In genomic region chr20:11849976-11850670, GRCh38 we compare ENCODE assay signal across 16 cellular contexts.
DNase-seq lines count a peak whose midpoint lies in the region; ATAC-seq and TF ChIP-seq lines count a peak whose summit lies in the region.
"Had no signal": no experiment of that assay in that cellular context is flagged by ENCODE, and none has a peak within 500 bp of the region (broad histone marks: within the 10 kb centered on the region; RNA-seq: fewer than 3 reads in every experiment).

No MANE protein-coding gene starts in this region.

- H2AFZ ChIP-seq in H9 (ENCODE audit: low read length) = no peak overlapping the region
- H2AFZ ChIP-seq in mammary epithelial cell (ENCODE audit: low read depth, low read length) = no peak overlapping the region
- H2AFZ ChIP-seq in osteoblast (ENCODE audit: low read length) = no peak overlapping the region

- no peak for TF ChIP-seq POLR2A in NB4 (IDR thresholded peaks at IDR 0.05; ENCODE audit: extremely low read depth, insufficient read length)

- no peaks in the 10 kb centered on the region for H3K9me3 ChIP-seq in H9 (ENCODE audit: control insufficient read depth, low read depth, low read length)
- H3K9me3 ChIP-seq in mammary epithelial cell (replicated peaks; ENCODE audit: insufficient read depth, low read length) = no peaks in the 10 kb centered on the region
- no peaks in the 10 kb centered on the region for H3K9me3 ChIP-seq in osteoblast (ENCODE audit: low read depth, low read length)
- H3K9me3 ChIP-seq: neutrophil, stomach had no signal

- H2BK12ac ChIP-seq in H9 (ENCODE audit: insufficient read length, low read depth, low read length) = no peak overlapping the region

- no peaks in the 10 kb centered on the region for H3K79me1 ChIP-seq in H9 (ENCODE audit: insufficient read depth, low read depth, low read length, poor library complexity, severe bottlenecking)

- no peak overlapping the region for H2AK5ac ChIP-seq in H9 (ENCODE audit: insufficient read length, low read length)

- TF ChIP-seq CTCF in H9 (conservative IDR thresholded peaks at IDR 0.05) (no peak), NB4 (IDR thresholded peaks at IDR 0.05; ENCODE audit: low read depth, low read length) (no peak), mammary epithelial cell (conservative IDR thresholded peaks at IDR 0.05 in 1 of 2, IDR thresholded peaks at IDR 0.05 in 1 of 2; ENCODE audit: extremely low read depth in 1 of 2, insufficient read depth in 1 of 2, low read depth in 1 of 2, low read length in 2 of 2) (no peak), osteoblast (IDR thresholded peaks at IDR 0.05; ENCODE audit: extremely low read depth, low read depth, low read length) (no peak)

- H2BK5ac ChIP-seq in H9 (ENCODE audit: insufficient read length, low read length) = no peak overlapping the region

- no peaks in the 10 kb centered on the region for H3K23me2 ChIP-seq in H9 (ENCODE audit: insufficient read length, low read depth, low read length, poor library complexity, severe bottlenecking)

- no peaks in the 10 kb centered on the region for H4K20me1 ChIP-seq in H9 (ENCODE audit: control insufficient read depth, insufficient read depth, insufficient read length)
- no peaks in the 10 kb centered on the region for H4K20me1 ChIP-seq in mammary epithelial cell (ENCODE audit: insufficient read depth, low read length)
- no peaks in the 10 kb centered on the region for H4K20me1 ChIP-seq in osteoblast (ENCODE audit: insufficient read depth, low read length)

- intact Hi-C loops in mammary epithelial cell (cut with micrococcal nuclease) = loop anchor here (2.0 to 5.0 kb wide), 2 partner anchors 67 to 173 kb away; partner anchors contain the start of gene BTBD3

- dilution Hi-C loops in mammary epithelial cell (cut with HindIII; ENCODE audit: low sequenced_read_pairs) = no loop called here

- in situ Hi-C loops in mammary epithelial cell (cut with MboI; ENCODE audit: low sequenced_read_pairs in 2 of 2) = no loop called here

- no CpG with 5 or more reads among the region's 5 CpGs for WGBS in H9 (ENCODE audit: extremely low coverage, insufficient read length, low lambda C conversion rate)
- WGBS in mammary epithelial cell (ENCODE audit: low coverage, missing lambda C conversion rate) = 6% methylated on average over 5 of the region's 5 CpGs

- DNase-seq in H9 = no peak
- DNase-seq in NB4 (ENCODE audit: low read depth) = peak; percentile 76
- DNase-seq in mammary epithelial cell = peak; percentile 93
- DNase-seq in osteoblast (ENCODE audit: insufficient read length, low spot score, missing footprints) = no peak
- DNase-seq in kidney glomerular epithelial cell (lab: John Stamatoyannopoulos, UW) = no peak
- no peak for DNase-seq in stimulated activated naive CD4-positive, alpha-beta T cell treated with Interleukin-2 at 50 U/mL for 16 hours (lab: John Stamatoyannopoulos, UW)
- DNase-seq: activated B cell treated with CpG ODN at 0.5 μM for 24 hours; Calu3; NCI-H187 treated with DMSO at 0.1 percent for 48 hours; SIG-M5; stimulated activated CD4-positive, alpha-beta T cell treated with anti-CD3 and anti-CD28 coated beads, Interleukin-1b, Interleukin-23, amount 100 ng/mL, for 48 hours; stomach had no signal

- H3K4me3 ChIP-seq in NB4 (ENCODE audit: low read depth, low read length) (no peak overlapping the region), mammary epithelial cell (replicated peaks in 1 of 3; ENCODE audit: insufficient read depth in 1 of 3, low read depth in 2 of 3, low read length in 3 of 3) (peak overlapping the region in 2 of 3 experiments; percentile 39 to 41), osteoblast (ENCODE audit: insufficient read depth, low read length) (no peak overlapping the region)
- H3K4me3 ChIP-seq: cardiac muscle cell, stomach had no signal

- H3K14ac ChIP-seq in H9 (ENCODE audit: insufficient read depth, low read length) = no peak overlapping the region

- no peak overlapping the region for H4K8ac ChIP-seq in H9 (replicated peaks; ENCODE audit: insufficient read length, low read depth, low read length)

- no peak overlapping the region for H4K5ac ChIP-seq in H9 (ENCODE audit: insufficient read length, low read depth, low read length)

- H3K4me3 Mint-ChIP-seq in H9 = no peak overlapping the region
- H3K4me3 Mint-ChIP-seq: activated B cell treated with CpG ODN at 0.5 μM for 24 hours had no signal

- H3K79me2 ChIP-seq in H9 (ENCODE audit: insufficient read depth, low read length) (no peaks in the 10 kb centered on the region), mammary epithelial cell (ENCODE audit: insufficient read depth, low read length) (no peaks in the 10 kb centered on the region), osteoblast (ENCODE audit: insufficient read depth, low read length) (no peaks in the 10 kb centered on the region)

- H3K9ac ChIP-seq in H9 (ENCODE audit: extremely low read depth, insufficient read length, low read length) (no peak overlapping the region), mammary epithelial cell (ENCODE audit: insufficient read depth, low read length) (peak overlapping the region; percentile 32)

- H4K91ac ChIP-seq in H9 (ENCODE audit: insufficient read length, low read depth, low read length) = no peak overlapping the region

- H3K9me3 Mint-ChIP-seq in H9 = no peaks in the 10 kb centered on the region; a peak in 1 of 5 replicates

- no peak overlapping the region for H3K4me2 ChIP-seq in H9 (ENCODE audit: insufficient read depth, insufficient read length, low read length)
- H3K4me2 ChIP-seq in mammary epithelial cell (ENCODE audit: insufficient read depth, low read depth, low read length) = peak overlapping the region; percentile 84
- H3K4me2 ChIP-seq in osteoblast (ENCODE audit: insufficient read depth, low read length) = peak overlapping the region; percentile 48

- no peak overlapping the region for H2BK120ac ChIP-seq in H9 (ENCODE audit: low read depth, low read length, poor library complexity, severe bottlenecking)

- CTCF ChIA-PET in mammary epithelial cell (lab: Charles Lee; ENCODE audit: low non-redundant PET) = interaction anchor here (0.6 kb wide), 1 partner anchor 28 kb away, joined by 3 read pairs; no protein-coding TSS in a partner anchor

- no peaks in the 10 kb centered on the region for H3K4me1 ChIP-seq in H9 (ENCODE audit: insufficient read depth, low read length)
- peaks cover 43% of the 10 kb centered on the region for H3K4me1 ChIP-seq in mammary epithelial cell (ENCODE audit: insufficient read depth, low read length)
- H3K4me1 ChIP-seq in osteoblast (ENCODE audit: insufficient read depth, low read length) = peaks cover 42% of the 10 kb centered on the region

- H3K27ac ChIP-seq in H9 (ENCODE audit: insufficient read length, low read depth, low read length) (no peak overlapping the region), mammary epithelial cell (ENCODE audit: insufficient read depth, low read depth, low read length) (peak overlapping the region; percentile 89), osteoblast (ENCODE audit: low read depth, low read length) (peak overlapping the region; percentile 25)
- H3K27ac ChIP-seq: cardiac muscle cell, neutrophil, stomach had no signal

- H3T11ph ChIP-seq in H9 (ENCODE audit: low read length) = no peak overlapping the region

- no peaks in the 10 kb centered on the region for H3K27me3 Mint-ChIP-seq in H9 (ENCODE audit: low read depth)
- H3K27me3 Mint-ChIP-seq: activated B cell treated with CpG ODN at 0.5 μM for 24 hours had no signal

- H3K36me3 Mint-ChIP-seq in H9 (ENCODE audit: insufficient read depth in 1 of 3, low read depth in 3 of 3) = no peaks in the 10 kb centered on the region; a peak in 1 of 7 replicates

- H3K36me3 ChIP-seq in mammary epithelial cell (ENCODE audit: insufficient read depth, low read length) (no peaks in the 10 kb centered on the region), osteoblast (ENCODE audit: insufficient read depth, low read length) (no peaks in the 10 kb centered on the region)
- H3K36me3 ChIP-seq: cardiac muscle cell, neutrophil, stomach had no signal

- no peak overlapping the region; a peak in 1 of 7 replicates for H3K27ac Mint-ChIP-seq in H9
- H3K27ac Mint-ChIP-seq: activated B cell treated with CpG ODN at 0.5 μM for 24 hours had no signal

- H3K27me3 ChIP-seq in H9 (ENCODE audit: insufficient read depth, low read length) (no peaks in the 10 kb centered on the region), mammary epithelial cell (ENCODE audit: insufficient read depth, low read length) (no peaks in the 10 kb centered on the region), osteoblast (ENCODE audit: insufficient read depth, low read length) (no peaks in the 10 kb centered on the region)
- H3K27me3 ChIP-seq: cardiac muscle cell, neutrophil, stomach had no signal

- H3K23ac ChIP-seq in H9 (ENCODE audit: insufficient read length, low read depth, low read length) = no peak overlapping the region

- H2BK15ac ChIP-seq in H9 (ENCODE audit: low read depth, low read length) = no peak overlapping the region

- H3K18ac ChIP-seq in H9 (ENCODE audit: insufficient read length, low read depth, low read length) = no peak overlapping the region

- ATAC-seq in HG02970 (IDR thresholded peaks at IDR 0.05; ENCODE audit: low FRiP score, unreplicated experiment) (no peak), HG03354 (IDR thresholded peaks at IDR 0.05; ENCODE audit: poor library complexity, severe bottlenecking, unreplicated experiment) (no peak)

- peaks cover 23 to 25% of the 10 kb centered on the region in 2 experiments for H3K4me1 Mint-ChIP-seq in H9
- H3K4me1 Mint-ChIP-seq: activated B cell treated with CpG ODN at 0.5 μM for 24 hours had no signal

- BruUV-seq in mammary epithelial cell (replicated peaks; lab: Mats Ljungman, UMichigan) = no TSS peak

- H3K4ac ChIP-seq in H9 (ENCODE audit: low read depth, low read length) = no peak overlapping the region

- H2BK20ac ChIP-seq in H9 (ENCODE audit: low read depth, low read length, poor library complexity, severe bottlenecking) = peak overlapping the region; percentile 26

- H3K56ac ChIP-seq in H9 (ENCODE audit: insufficient read length, low read depth, low read length) = no peak overlapping the region

Comparison
In these comparisons a context has a peak if more than half of its experiments do, and no peak if none do; other contexts are left out.
1. DNase-seq: peak in NB4 (single experiment) and mammary epithelial cell (single experiment); none in H9 (single experiment), osteoblast (single experiment), kidney glomerular epithelial cell (single experiment) and stimulated activated naive CD4-positive, alpha-beta T cell treated with Interleukin-2 at 50 U/mL for 16 hours (single experiment).
2. H3K4me3 ChIP-seq: peak in mammary epithelial cell (2 of 3); none in NB4 (single experiment) and osteoblast (single experiment).